ENCODE assay signal across 3 cellular contexts in the genomic region with DNA sequence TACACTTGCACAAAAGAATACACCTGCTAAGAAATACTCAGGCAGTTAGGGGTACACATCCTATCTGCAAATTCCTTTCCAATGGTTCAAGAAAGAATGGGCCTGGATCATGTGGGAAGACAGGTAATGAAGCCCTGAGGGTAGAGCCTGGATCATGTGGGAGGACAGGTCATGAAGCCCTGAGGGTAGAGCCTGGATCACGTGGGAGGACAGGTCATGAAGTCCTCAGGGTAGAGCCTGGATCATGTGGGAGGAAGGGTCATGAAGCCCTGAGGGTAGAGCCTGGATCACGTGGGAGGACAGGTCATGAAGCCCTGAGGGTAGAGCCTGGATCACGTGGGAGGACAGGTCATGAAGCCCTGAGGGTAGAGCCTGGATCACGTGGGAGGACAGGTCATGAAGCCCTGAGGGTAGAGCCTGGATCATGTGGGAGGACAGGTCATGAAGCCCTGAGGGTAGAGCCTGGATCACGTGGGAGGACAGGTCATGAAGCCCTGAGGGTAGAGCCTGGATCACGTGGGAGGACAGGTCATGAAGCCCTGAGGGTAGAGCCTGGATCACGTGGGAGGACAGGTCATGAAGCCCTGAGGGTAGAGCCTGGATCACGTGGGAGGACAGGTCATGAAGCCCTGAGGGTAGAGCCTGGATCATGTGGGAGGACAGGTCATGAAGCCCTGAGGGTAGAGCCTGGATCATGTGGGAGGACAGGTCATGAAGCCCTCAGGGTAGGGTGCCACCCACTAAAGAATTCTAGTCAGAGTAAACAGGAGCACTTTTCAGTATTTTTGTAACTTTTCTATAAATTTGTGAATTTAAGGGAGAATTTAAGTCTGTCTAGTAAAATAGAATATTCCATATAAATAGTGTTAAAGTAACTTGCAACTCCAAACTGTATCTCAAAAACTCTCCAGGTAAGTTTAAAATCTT. TPM values are rescaled to one million over a fixed set of nuclear protein-coding genes. Genes with fewer than 3 reads are reported as not detected.
"Had no signal": no experiment of that assay in that cellular context is flagged by ENCODE, and none has a peak within 500 bp of the region (broad histone marks: within the 10 kb centered on the region; RNA-seq: fewer than 3 reads in every experiment).

No MANE protein-coding gene starts in this region.

RNA-seq across cellular contexts. Expression of a gene that starts 45.8 kb away (rescaled TPM):
- total RNA-seq: natural killer cell treated with Interleukin-12 subunit alpha and Interleukin-12 subunit beta and Interleukin-15 and Interleukin-18, amount 100 ng/mL, for 72 hours had no signal
- polyA plus RNA-seq: immature natural killer cell; naive thymus-derived CD4-positive, alpha-beta T cell had no signal
